In the genomic region with DNA sequence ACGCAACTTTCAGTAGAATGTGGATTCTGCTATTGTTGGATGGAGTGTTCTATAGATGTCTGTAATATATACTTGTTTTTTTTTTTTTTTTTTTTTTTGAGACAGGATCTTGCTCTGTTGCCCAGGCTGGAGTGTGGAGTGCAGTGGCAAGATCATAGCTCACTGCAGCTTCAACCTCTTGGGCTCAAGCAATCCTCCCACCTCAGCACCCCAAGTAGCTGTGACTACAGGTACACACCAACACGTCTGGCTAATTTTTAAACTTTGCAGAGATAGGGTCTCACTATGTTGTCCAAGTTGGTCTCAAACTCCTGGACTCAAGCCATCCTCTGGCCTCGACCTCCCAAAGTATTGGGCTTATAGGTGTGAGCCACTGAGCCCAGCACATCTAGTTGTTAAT, we compare ENCODE assay signal across 2 cellular contexts.
TF ChIP-seq lines count a peak whose summit lies in the region.

No MANE protein-coding gene starts in this region.

TF ChIP-seq in WTC11, 78 proteins besides CTCF, POLR2A, EP300 and RAD21:
- 0 out of 2 replicates have a peak, but pooled peaks have one; percentile 13 for TF ChIP-seq ZNF121 (CRISPR knock-in tag; IDR thresholded peaks at IDR 0.05)
- no peak for TF ChIP-seq NR1H2 (CRISPR knock-in tag; IDR thresholded peaks at IDR 0.05)

TF ChIP-seq in K562, 482 proteins besides CTCF, POLR2A, EP300 and RAD21:
- TF ChIP-seq, protein P1, sequence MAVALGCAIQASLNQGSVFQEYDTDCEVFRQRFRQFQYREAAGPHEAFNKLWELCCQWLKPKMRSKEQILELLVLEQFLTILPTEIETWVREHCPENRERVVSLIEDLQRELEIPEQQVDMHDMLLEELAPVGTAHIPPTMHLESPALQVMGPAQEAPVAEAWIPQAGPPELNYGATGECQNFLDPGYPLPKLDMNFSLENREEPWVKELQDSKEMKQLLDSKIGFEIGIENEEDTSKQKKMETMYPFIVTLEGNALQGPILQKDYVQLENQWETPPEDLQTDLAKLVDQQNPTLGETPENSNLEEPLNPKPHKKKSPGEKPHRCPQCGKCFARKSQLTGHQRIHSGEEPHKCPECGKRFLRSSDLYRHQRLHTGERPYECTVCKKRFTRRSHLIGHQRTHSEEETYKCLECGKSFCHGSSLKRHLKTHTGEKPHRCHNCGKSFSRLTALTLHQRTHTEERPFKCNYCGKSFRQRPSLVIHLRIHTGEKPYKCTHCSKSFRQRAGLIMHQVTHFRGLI (CRISPR knock-in tag; IDR thresholded peaks at IDR 0.05): no peak
- TF ChIP-seq PHB (CRISPR knock-in tag; IDR thresholded peaks at IDR 0.05) (no peak), ZNF121 (CRISPR knock-in tag; conservative IDR thresholded peaks at IDR 0.05) (peak; percentile 77)
- TF ChIP-seq, protein P2, sequence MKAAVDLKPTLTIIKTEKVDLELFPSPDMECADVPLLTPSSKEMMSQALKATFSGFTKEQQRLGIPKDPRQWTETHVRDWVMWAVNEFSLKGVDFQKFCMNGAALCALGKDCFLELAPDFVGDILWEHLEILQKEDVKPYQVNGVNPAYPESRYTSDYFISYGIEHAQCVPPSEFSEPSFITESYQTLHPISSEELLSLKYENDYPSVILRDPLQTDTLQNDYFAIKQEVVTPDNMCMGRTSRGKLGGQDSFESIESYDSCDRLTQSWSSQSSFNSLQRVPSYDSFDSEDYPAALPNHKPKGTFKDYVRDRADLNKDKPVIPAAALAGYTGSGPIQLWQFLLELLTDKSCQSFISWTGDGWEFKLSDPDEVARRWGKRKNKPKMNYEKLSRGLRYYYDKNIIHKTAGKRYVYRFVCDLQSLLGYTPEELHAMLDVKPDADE (conservative IDR thresholded peaks at IDR 0.05; ENCODE audit: control insufficient read depth, low read depth, low read length): no peak
